8 cellular contexts compared by ENCODE assay signal in the genomic region with DNA sequence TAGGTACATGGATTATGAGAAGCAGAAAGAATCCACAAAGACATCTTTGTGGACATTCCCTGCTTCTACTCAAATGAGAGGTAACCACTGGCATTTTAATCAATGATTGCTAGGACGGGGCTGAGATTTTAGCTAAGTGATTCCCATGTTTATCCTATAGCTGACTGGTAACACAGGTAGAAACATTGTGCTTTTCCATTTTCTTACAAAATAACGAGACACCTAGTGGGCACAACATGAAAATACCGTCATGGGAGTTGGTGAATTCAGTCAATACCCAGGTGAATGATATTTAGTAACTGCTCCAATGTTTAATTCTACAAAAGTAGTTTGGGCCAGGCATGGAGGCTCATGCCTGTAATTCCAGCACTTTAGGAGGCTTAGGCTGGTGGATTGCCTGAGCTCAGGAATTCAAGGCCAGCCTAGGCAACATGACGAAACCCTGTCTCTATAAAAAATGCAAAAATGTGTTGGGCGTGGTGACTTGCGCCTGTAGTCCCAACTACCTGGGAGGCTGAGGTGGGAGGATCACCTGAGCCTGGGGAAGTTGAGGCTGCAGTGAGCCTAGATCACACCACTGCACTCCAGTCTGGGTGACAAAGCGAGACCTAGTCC. TPM values are rescaled to one million over a fixed set of nuclear protein-coding genes. Genes with fewer than 3 reads are reported as not detected.
DNase-seq lines count a peak whose midpoint lies in the region; ATAC-seq and TF ChIP-seq lines count a peak whose summit lies in the region.

No MANE protein-coding gene starts in this region.

- no peak overlapping the region for H4K91ac ChIP-seq in neuronal stem cell (ENCODE audit: low read depth, low read length, poor library complexity)

- H2BK5ac ChIP-seq in neuronal stem cell (ENCODE audit: low read length) = no peak overlapping the region

- H3K4me1 Mint-ChIP-seq in activated naive CD8-positive, alpha-beta T cell treated with anti-CD3 and anti-CD28 coated beads, Interleukin-2, amount 50 U/mL, for 24 hours = peaks cover 68% of the 10 kb centered on the region

- no peak overlapping the region for H3K9ac ChIP-seq in Loucy (ENCODE audit: low read depth, low read length, poor library complexity, severe bottlenecking)
- H3K9ac ChIP-seq in neuronal stem cell (ENCODE audit: low read depth, low read length, poor library complexity) = no peak overlapping the region

- H2AFZ ChIP-seq in Loucy (ENCODE audit: low read length) (no peak overlapping the region), neuronal stem cell (ENCODE audit: low read length) (no peak overlapping the region)

- peak overlapping the region; percentile 88 for H3K27ac Mint-ChIP-seq in activated naive CD8-positive, alpha-beta T cell treated with anti-CD3 and anti-CD28 coated beads, Interleukin-2, amount 50 U/mL, for 24 hours

- H3K36me3 Mint-ChIP-seq in activated naive CD8-positive, alpha-beta T cell treated with anti-CD3 and anti-CD28 coated beads, Interleukin-2, amount 50 U/mL, for 24 hours (ENCODE audit: low read depth) = no peaks in the 10 kb centered on the region

- no peak overlapping the region for H3K14ac ChIP-seq in neuronal stem cell (ENCODE audit: low read length)

- no peaks in the 10 kb centered on the region for H3K27me3 ChIP-seq in Loucy (ENCODE audit: insufficient read depth, low read length, poor library complexity, severe bottlenecking)
- H3K27me3 ChIP-seq in left lung = no peaks in the 10 kb centered on the region
- H3K27me3 ChIP-seq in neuronal stem cell (ENCODE audit: control insufficient read depth in 3 of 3, insufficient read depth in 3 of 3, low read depth in 1 of 3, low read length in 3 of 3) = no peaks in the 10 kb centered on the region

- H2BK15ac ChIP-seq in neuronal stem cell (ENCODE audit: low read length) = no peak overlapping the region

- H3K4me1 ChIP-seq in Loucy (ENCODE audit: insufficient read depth, low read length, poor library complexity, severe bottlenecking) (peaks cover 35% of the 10 kb centered on the region), left lung (peaks cover 14 to 75% of the 10 kb centered on the region in 2 donors), neuronal stem cell (ENCODE audit: control insufficient read depth in 2 of 2, insufficient read depth in 1 of 2, low read depth in 1 of 2, low read length in 2 of 2) (peaks cover 3 to 6% of the 10 kb centered on the region in 2 donors)

- no peaks in the 10 kb centered on the region for H3F3A ChIP-seq in Loucy (ENCODE audit: low read depth)

- H4K8ac ChIP-seq in neuronal stem cell (ENCODE audit: low read depth, low read length) = no peak overlapping the region

- H3K79me1 ChIP-seq in neuronal stem cell (ENCODE audit: low read depth, low read length) = no peaks in the 10 kb centered on the region

- H2AK5ac ChIP-seq in neuronal stem cell (ENCODE audit: low read depth, low read length) = no peak overlapping the region

- H3K4ac ChIP-seq in neuronal stem cell (ENCODE audit: low read length) = no peak overlapping the region

- no peak overlapping the region for H3K4me3 Mint-ChIP-seq in activated naive CD8-positive, alpha-beta T cell treated with anti-CD3 and anti-CD28 coated beads, Interleukin-2, amount 50 U/mL, for 24 hours

- H3K4me3 ChIP-seq in Loucy (ENCODE audit: low read length, poor library complexity, severe bottlenecking) = no peak overlapping the region
- no peak overlapping the region for H3K4me3 ChIP-seq in left lung
- H3K4me3 ChIP-seq in neuronal stem cell (ENCODE audit: low read length in 2 of 2) = no peak overlapping the region

- H3K36me3 ChIP-seq in Loucy (ENCODE audit: insufficient read depth, low read length) (no peaks in the 10 kb centered on the region), left lung (no peaks in the 10 kb centered on the region), neuronal stem cell (replicated peaks in 1 of 2; ENCODE audit: control insufficient read depth in 2 of 2, insufficient read depth in 2 of 2, low read length in 2 of 2) (no peaks in the 10 kb centered on the region)

- DNase-seq in activated CD8-positive, alpha-beta memory T cell treated with anti-CD3 and anti-CD28 coated beads for 24 hours = peak; percentile 53
- DNase-seq in activated CD8-positive, alpha-beta memory T cell treated with anti-CD3 and anti-CD28 coated beads, Interleukin-2, amount 50 U/mL, for 48 hours = no peak
- DNase-seq in activated naive CD8-positive, alpha-beta T cell treated with anti-CD3 and anti-CD28 coated beads, Interleukin-2, amount 50 U/mL, for 24 hours = no peak
- no peak for DNase-seq in left lung
- no peak for DNase-seq in neuronal stem cell (ENCODE audit: low spot score)

- peak overlapping the region in 1 of 2 donors; percentile 41 for H3K27ac ChIP-seq in left lung
- H3K27ac ChIP-seq in neuronal stem cell (replicated peaks; ENCODE audit: low read length) = no peak overlapping the region

- no CpG with 5 or more reads among the region's 7 CpGs for WGBS in neuronal stem cell (ENCODE audit: extremely low coverage in 2 of 2, insufficient read length in 2 of 2, insufficient replicate concordance in 1 of 2), 2 donors

- H3K9me3 ChIP-seq in Loucy (ENCODE audit: insufficient read depth, low read depth, low read length) = no peaks in the 10 kb centered on the region
- H3K9me3 ChIP-seq in left lung = no peaks in the 10 kb centered on the region
- H3K9me3 ChIP-seq in neuronal stem cell (replicated peaks in 1 of 2; ENCODE audit: control insufficient read depth in 2 of 2, insufficient read depth in 1 of 2, low read depth in 1 of 2, low read length in 2 of 2) = no peaks in the 10 kb centered on the region

- H3K9me2 ChIP-seq in Loucy (replicated peaks; ENCODE audit: low read depth, low read length) = no peaks in the 10 kb centered on the region

- H3K18ac ChIP-seq in neuronal stem cell (ENCODE audit: low read length) = no peak overlapping the region

- H2BK120ac ChIP-seq in neuronal stem cell (ENCODE audit: low read depth, low read length) = no peak overlapping the region

- H4K20me1 ChIP-seq in Loucy (ENCODE audit: insufficient read depth, low read length, poor library complexity, severe bottlenecking) = no peaks in the 10 kb centered on the region

- intact Hi-C loops in left lung (cut with DNase I) = no loop called here

- ATAC-seq in activated naive CD8-positive, alpha-beta T cell treated with anti-CD3 and anti-CD28 coated beads, Interleukin-2, amount 50 U/mL, for 24 hours = peak; percentile 21
- ATAC-seq in left lung (peak; percentile 12), GM21576 (IDR thresholded peaks at IDR 0.05; ENCODE audit: unreplicated experiment) (no peak), HG02840 (IDR thresholded peaks at IDR 0.05; ENCODE audit: low FRiP score, unreplicated experiment) (no peak)

- H3K9me3 Mint-ChIP-seq in activated naive CD8-positive, alpha-beta T cell treated with anti-CD3 and anti-CD28 coated beads, Interleukin-2, amount 50 U/mL, for 24 hours = no peaks in the 10 kb centered on the region

- no peaks in the 10 kb centered on the region for H3K27me3 Mint-ChIP-seq in activated naive CD8-positive, alpha-beta T cell treated with anti-CD3 and anti-CD28 coated beads, Interleukin-2, amount 50 U/mL, for 24 hours

- no peaks in the 10 kb centered on the region for H3K79me2 ChIP-seq in Loucy (ENCODE audit: insufficient read depth, low read length)

- no peak overlapping the region for H3K23ac ChIP-seq in neuronal stem cell (ENCODE audit: low read depth, low read length, poor library complexity)

- no peak overlapping the region for H2BK12ac ChIP-seq in neuronal stem cell (ENCODE audit: low read length)

- H3K4me2 ChIP-seq in Loucy (ENCODE audit: low read depth, low read length, poor library complexity, severe bottlenecking) (peak overlapping the region; percentile 2), neuronal stem cell (ENCODE audit: insufficient read depth, low read length, poor library complexity, severe bottlenecking) (no peak overlapping the region)

- TF ChIP-seq CTCF in Loucy (conservative IDR thresholded peaks at IDR 0.05; ENCODE audit: low read length) = peak; percentile 78
- TF ChIP-seq CTCF in left lung (IDR thresholded peaks at IDR 0.05) = peak; percentile 37 to 38

RNA-seq across cellular contexts. Expression of a gene that starts 37.2 kb away (rescaled TPM):
- 10 to 100 TPM; 23.5 to 26.3 TPM for total RNA-seq in left lung
- polyA plus RNA-seq in neuronal stem cell (2013, experiment 1 of 2) = 3.2 TPM
- polyA plus RNA-seq in neuronal stem cell (2013, experiment 2 of 2) = 3.2 TPM

RNA-seq across cellular contexts. Expression of a gene that starts 40.0 kb away (rescaled TPM):
- total RNA-seq in left lung = 100 to 1,000 TPM; 215 to 217 TPM
- polyA plus RNA-seq in neuronal stem cell (2013, experiment 1 of 2) = 328 TPM
- 322 TPM for polyA plus RNA-seq in neuronal stem cell (2013, experiment 2 of 2)

Comparison
In these comparisons a context has a peak if more than half of its experiments do, and no peak if none do; other contexts are left out.
1. ATAC-seq: peak in activated naive CD8-positive, alpha-beta T cell treated with anti-CD3 and anti-CD28 coated beads, Interleukin-2, amount 50 U/mL, for 24 hours (single experiment) and left lung (single experiment); none in GM21576 (single experiment) and HG02840 (single experiment).